Comparison of ENCODE assay signal across 1 cellular context in the genomic region with DNA sequence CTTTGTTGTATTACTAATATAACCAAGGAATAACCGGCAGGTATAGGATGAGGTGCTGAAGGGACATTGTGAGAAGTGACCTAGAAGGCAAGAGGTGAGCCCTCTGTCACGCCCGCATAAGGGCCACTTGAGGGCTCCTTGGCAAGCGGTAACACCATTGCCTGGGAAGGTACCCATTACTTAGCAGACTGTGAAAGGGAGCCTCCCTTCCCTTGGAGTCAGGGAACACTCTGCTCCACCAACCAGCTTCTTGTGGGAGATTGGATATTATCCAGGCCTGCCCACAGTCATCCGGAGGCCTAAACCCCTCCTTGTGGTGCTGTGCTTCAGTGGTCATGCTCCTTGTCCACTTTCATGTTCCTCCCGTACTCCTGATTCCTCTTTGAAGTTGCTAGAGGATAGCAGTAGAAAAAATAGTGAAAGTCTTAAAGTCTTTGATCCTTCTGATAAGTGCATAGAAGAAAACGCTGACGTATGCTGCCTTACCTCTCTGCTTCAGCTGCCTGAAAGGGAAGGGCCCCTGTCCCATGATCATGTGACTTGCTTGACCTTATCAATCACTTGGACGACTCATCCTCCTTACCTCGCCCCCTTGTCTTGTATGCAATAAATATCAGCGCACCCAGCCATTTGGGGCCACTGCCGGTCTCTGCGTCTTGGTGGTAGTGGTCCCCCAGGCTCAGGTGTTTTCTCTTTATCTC.
TF ChIP-seq lines count a peak whose summit lies in the region.

No MANE protein-coding gene starts in this region.

TF ChIP-seq in WTC11, 78 proteins besides CTCF, POLR2A, EP300 and RAD21:
- TF ChIP-seq TP53 (CRISPR knock-in tag; IDR thresholded peaks at IDR 0.05) (no peak), ZNF396 (CRISPR knock-in tag; IDR thresholded peaks at IDR 0.05; ENCODE audit: borderline replicate concordance) (no peak), OVOL2 (CRISPR knock-in tag; IDR thresholded peaks at IDR 0.05; ENCODE audit: borderline replicate concordance) (no peak)
- TF ChIP-seq, protein P1, sequence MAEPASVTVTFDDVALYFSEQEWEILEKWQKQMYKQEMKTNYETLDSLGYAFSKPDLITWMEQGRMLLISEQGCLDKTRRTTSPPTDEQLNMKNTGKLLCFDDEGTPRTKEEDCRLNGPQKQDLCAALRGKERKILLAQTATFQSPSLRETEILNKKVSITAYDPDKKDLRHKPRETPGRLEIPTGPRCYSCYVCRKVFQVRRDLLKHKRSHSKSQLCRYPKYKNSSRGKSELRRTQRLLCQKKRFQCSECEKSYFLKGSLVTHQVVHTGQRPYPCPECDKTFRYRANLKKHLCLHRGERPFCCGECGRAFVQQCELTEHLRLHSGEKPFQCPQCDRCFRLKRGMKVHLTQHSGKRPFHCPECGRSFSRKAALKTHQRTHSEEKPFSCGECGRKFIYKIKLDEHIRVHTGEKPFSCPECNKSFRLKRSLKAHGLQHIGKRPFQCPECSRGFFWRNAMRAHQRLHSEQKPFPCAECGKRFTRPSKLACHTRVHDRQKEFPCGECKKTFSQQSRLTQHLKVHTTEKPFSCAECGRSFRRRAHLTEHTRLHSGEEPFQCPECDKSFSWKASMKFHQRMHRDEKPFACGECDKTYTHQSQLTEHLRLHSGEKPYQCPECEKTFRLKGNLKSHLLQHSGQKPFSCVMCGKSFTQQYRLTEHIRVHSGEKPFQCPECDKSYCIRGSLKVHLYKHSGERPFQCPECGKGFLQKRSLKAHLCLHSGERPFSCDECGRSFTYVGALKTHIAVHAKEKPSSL (CRISPR knock-in tag; conservative IDR thresholded peaks at IDR 0.05), result no peak
- TF ChIP-seq, protein P2, sequence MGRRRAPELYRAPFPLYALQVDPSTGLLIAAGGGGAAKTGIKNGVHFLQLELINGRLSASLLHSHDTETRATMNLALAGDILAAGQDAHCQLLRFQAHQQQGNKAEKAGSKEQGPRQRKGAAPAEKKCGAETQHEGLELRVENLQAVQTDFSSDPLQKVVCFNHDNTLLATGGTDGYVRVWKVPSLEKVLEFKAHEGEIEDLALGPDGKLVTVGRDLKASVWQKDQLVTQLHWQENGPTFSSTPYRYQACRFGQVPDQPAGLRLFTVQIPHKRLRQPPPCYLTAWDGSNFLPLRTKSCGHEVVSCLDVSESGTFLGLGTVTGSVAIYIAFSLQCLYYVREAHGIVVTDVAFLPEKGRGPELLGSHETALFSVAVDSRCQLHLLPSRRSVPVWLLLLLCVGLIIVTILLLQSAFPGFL (CRISPR knock-in tag; IDR thresholded peaks at IDR 0.05; ENCODE audit: borderline replicate concordance), result no peak
